1 cellular context compared by ENCODE assay signal in the genomic region with DNA sequence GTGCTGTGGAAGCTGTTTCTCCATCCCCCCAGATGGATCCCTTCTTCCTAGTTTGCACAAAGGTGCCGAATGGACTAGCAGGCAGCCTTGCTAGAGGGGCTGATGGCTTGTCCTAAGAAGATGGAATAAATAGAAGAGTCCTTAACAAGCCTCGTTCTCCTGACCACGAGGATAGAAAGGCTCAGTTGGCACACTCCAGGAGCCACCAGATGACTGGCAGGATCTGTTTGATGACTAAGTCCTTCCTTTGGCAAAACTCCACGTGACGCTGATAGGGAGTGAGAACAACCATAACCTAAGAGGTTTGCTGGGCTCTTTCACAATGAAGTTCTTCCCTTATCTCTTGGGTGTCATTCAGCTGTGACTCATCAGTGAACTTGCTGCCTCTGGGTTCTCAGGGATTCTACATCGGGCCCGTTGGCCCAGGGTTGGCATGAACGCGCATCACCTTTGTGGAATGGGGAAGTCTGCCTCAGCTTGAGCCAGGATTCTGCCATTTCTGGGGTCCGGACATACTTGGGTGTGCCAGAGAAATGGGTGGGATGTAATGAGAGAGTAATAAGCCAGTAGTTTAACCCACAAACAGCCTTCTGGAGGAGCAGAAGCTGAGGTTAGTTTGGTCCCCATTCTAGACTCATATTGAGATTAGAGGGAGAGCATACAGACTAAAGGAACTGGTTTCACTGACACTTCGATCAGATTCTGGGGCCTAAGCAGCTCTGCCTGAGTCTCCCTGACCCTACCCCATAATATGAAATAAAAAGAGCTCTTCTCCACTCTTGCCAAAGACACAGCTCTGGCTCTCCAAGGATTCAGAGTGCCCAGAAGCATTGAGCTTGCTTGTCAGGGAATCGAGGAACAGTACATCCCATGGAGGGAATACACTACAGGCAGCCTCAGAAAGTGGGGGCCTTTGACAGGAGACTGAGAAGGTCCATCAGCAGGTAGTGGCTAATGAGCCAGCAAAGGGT.
TF ChIP-seq lines count a peak whose summit lies in the region.

No MANE protein-coding gene starts in this region.

TF ChIP-seq in GM23338, 12 proteins besides CTCF, POLR2A, EP300 and RAD21 (continued from another document):
- TF ChIP-seq, protein P1, sequence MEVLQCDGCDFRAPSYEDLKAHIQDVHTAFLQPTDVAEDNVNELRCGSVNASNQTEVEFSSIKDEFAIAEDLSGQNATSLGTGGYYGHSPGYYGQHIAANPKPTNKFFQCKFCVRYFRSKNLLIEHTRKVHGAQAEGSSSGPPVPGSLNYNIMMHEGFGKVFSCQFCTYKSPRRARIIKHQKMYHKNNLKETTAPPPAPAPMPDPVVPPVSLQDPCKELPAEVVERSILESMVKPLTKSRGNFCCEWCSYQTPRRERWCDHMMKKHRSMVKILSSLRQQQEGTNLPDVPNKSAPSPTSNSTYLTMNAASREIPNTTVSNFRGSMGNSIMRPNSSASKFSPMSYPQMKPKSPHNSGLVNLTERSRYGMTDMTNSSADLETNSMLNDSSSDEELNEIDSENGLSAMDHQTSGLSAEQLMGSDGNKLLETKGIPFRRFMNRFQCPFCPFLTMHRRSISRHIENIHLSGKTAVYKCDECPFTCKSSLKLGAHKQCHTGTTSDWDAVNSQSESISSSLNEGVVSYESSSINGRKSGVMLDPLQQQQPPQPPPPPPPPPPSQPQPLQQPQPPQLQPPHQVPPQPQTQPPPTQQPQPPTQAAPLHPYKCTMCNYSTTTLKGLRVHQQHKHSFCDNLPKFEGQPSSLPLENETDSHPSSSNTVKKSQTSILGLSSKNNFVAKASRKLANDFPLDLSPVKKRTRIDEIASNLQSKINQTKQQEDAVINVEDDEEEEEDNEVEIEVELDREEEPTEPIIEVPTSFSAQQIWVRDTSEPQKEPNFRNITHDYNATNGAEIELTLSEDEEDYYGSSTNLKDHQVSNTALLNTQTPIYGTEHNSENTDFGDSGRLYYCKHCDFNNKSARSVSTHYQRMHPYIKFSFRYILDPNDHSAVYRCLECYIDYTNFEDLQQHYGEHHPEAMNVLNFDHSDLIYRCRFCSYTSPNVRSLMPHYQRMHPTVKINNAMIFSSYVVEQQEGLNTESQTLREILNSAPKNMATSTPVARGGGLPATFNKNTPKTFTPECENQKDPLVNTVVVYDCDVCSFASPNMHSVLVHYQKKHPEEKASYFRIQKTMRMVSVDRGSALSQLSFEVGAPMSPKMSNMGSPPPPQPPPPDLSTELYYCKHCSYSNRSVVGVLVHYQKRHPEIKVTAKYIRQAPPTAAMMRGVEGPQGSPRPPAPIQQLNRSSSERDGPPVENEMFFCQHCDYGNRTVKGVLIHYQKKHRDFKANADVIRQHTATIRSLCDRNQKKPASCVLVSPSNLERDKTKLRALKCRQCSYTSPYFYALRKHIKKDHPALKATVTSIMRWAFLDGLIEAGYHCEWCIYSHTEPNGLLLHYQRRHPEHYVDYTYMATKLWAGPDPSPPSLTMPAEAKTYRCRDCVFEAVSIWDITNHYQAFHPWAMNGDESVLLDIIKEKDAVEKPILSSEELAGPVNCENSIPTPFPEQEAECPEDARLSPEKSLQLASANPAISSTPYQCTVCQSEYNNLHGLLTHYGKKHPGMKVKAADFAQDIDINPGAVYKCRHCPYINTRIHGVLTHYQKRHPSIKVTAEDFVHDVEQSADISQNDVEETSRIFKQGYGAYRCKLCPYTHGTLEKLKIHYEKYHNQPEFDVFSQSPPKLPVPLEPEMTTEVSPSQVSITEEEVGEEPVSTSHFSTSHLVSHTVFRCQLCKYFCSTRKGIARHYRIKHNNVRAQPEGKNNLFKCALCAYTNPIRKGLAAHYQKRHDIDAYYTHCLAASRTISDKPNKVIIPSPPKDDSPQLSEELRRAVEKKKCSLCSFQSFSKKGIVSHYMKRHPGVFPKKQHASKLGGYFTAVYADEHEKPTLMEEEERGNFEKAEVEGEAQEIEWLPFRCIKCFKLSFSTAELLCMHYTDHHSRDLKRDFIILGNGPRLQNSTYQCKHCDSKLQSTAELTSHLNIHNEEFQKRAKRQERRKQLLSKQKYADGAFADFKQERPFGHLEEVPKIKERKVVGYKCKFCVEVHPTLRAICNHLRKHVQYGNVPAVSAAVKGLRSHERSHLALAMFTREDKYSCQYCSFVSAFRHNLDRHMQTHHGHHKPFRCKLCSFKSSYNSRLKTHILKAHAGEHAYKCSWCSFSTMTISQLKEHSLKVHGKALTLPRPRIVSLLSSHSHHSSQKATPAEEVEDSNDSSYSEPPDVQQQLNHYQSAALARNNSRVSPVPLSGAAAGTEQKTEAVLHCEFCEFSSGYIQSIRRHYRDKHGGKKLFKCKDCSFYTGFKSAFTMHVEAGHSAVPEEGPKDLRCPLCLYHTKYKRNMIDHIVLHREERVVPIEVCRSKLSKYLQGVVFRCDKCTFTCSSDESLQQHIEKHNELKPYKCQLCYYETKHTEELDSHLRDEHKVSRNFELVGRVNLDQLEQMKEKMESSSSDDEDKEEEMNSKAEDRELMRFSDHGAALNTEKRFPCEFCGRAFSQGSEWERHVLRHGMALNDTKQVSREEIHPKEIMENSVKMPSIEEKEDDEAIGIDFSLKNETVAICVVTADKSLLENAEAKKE (CRISPR knock-in tag; IDR thresholded peaks at IDR 0.05) = no peak
- TF ChIP-seq ZNF331 (CRISPR knock-in tag; IDR thresholded peaks at IDR 0.05; ENCODE audit: low read depth) = no peak
- no peak for TF ChIP-seq EZH2phosphoT487 (IDR thresholded peaks at IDR 0.05; ENCODE audit: unreplicated experiment)
- TF ChIP-seq EZH2 (IDR thresholded peaks at IDR 0.05; ENCODE audit: low read depth, unreplicated experiment) = no peak
- no peak for TF ChIP-seq CREB1 (CRISPR knock-in tag; IDR thresholded peaks at IDR 0.05; ENCODE audit: low read depth)
- no peak for TF ChIP-seq STAT1 (IDR thresholded peaks at IDR 0.05; ENCODE audit: unreplicated experiment)
